1 cellular context compared by ENCODE assay signal in genomic region chr9:129885670-129886106, GRCh38.
A peak's percentile ranks its signal among the peaks of the same experiment; 100 is the strongest.
TF ChIP-seq lines count a peak whose summit lies in the region.

No MANE protein-coding gene starts in this region.

TF ChIP-seq in HEK293, 187 proteins besides CTCF, POLR2A, EP300 and RAD21 (continued from another document and continues in another):
- TF ChIP-seq, protein P1, sequence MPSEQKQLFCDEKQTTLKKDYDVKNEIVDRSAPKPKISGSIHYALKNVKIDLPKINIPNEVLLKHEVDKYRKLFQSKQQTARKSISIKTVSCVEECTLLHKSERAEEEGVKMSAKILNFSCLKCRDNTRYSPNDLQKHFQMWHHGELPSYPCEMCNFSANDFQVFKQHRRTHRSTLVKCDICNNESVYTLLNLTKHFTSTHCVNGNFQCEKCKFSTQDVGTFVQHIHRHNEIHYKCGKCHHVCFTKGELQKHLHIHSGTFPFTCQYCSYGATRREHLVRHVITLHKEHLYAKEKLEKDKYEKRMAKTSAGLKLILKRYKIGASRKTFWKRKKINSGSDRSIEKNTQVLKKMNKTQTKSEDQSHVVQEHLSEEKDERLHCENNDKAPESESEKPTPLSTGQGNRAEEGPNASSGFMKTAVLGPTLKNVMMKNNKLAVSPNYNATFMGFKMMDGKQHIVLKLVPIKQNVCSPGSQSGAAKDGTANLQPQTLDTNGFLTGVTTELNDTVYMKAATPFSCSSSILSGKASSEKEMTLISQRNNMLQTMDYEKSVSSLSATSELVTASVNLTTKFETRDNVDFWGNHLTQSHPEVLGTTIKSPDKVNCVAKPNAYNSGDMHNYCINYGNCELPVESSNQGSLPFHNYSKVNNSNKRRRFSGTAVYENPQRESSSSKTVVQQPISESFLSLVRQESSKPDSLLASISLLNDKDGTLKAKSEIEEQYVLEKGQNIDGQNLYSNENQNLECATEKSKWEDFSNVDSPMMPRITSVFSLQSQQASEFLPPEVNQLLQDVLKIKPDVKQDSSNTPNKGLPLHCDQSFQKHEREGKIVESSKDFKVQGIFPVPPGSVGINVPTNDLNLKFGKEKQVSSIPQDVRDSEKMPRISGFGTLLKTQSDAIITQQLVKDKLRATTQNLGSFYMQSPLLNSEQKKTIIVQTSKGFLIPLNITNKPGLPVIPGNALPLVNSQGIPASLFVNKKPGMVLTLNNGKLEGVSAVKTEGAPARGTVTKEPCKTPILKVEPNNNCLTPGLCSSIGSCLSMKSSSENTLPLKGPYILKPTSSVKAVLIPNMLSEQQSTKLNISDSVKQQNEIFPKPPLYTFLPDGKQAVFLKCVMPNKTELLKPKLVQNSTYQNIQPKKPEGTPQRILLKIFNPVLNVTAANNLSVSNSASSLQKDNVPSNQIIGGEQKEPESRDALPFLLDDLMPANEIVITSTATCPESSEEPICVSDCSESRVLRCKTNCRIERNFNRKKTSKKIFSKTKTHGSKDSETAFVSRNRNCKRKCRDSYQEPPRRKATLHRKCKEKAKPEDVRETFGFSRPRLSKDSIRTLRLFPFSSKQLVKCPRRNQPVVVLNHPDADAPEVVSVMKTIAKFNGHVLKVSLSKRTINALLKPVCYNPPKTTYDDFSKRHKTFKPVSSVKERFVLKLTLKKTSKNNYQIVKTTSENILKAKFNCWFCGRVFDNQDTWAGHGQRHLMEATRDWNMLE (tag by site-specific recombination; conservative IDR thresholded peaks at IDR 0.05; ENCODE audit: low read depth): no peak
- 0 out of 2 replicates have a peak, but pooled peaks have one; percentile 31 for TF ChIP-seq ZNF394 (tag by site-specific recombination; IDR thresholded peaks at IDR 0.05; ENCODE audit: borderline replicate concordance)
- TF ChIP-seq, protein P2, sequence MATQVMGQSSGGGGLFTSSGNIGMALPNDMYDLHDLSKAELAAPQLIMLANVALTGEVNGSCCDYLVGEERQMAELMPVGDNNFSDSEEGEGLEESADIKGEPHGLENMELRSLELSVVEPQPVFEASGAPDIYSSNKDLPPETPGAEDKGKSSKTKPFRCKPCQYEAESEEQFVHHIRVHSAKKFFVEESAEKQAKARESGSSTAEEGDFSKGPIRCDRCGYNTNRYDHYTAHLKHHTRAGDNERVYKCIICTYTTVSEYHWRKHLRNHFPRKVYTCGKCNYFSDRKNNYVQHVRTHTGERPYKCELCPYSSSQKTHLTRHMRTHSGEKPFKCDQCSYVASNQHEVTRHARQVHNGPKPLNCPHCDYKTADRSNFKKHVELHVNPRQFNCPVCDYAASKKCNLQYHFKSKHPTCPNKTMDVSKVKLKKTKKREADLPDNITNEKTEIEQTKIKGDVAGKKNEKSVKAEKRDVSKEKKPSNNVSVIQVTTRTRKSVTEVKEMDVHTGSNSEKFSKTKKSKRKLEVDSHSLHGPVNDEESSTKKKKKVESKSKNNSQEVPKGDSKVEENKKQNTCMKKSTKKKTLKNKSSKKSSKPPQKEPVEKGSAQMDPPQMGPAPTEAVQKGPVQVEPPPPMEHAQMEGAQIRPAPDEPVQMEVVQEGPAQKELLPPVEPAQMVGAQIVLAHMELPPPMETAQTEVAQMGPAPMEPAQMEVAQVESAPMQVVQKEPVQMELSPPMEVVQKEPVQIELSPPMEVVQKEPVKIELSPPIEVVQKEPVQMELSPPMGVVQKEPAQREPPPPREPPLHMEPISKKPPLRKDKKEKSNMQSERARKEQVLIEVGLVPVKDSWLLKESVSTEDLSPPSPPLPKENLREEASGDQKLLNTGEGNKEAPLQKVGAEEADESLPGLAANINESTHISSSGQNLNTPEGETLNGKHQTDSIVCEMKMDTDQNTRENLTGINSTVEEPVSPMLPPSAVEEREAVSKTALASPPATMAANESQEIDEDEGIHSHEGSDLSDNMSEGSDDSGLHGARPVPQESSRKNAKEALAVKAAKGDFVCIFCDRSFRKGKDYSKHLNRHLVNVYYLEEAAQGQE (tag by site-specific recombination; IDR thresholded peaks at IDR 0.05): peak; percentile 66
- TF ChIP-seq ZIC2 (tag by site-specific recombination; IDR thresholded peaks at IDR 0.05): peak; percentile 97
- no peak for TF ChIP-seq ZBTB48 (tag by site-specific recombination; IDR thresholded peaks at IDR 0.05)
- TF ChIP-seq YY1 (tag by site-specific recombination; IDR thresholded peaks at IDR 0.05): peak; percentile 44; the same call in 1 of the 2 replicates
- 0 out of 2 replicates have a peak, but pooled peaks have one; percentile 44 for TF ChIP-seq YY2 (tag by site-specific recombination; IDR thresholded peaks at IDR 0.05)
- TF ChIP-seq KLF10 (tag by site-specific recombination; IDR thresholded peaks at IDR 0.05): peak; percentile 94
- 0 out of 2 replicates have a peak, but pooled peaks have one; percentile 62 for TF ChIP-seq ZNF324 (tag by site-specific recombination; IDR thresholded peaks at IDR 0.05)
- no peak for TF ChIP-seq ZNF302 (tag by site-specific recombination; IDR thresholded peaks at IDR 0.05; ENCODE audit: low read depth)
- TF ChIP-seq ZNF654 (tag by site-specific recombination; IDR thresholded peaks at IDR 0.05; ENCODE audit: low read depth): peak; percentile 56
- TF ChIP-seq ZNF501 (tag by site-specific recombination; IDR thresholded peaks at IDR 0.05): 0 out of 2 replicates have a peak, but pooled peaks have one; percentile 30
- TF ChIP-seq PATZ1 (tag by site-specific recombination; IDR thresholded peaks at IDR 0.05): peak; percentile 95
- peak; percentile 92 for TF ChIP-seq ZFP69B (tag by site-specific recombination; IDR thresholded peaks at IDR 0.05)
- TF ChIP-seq, protein P3, sequence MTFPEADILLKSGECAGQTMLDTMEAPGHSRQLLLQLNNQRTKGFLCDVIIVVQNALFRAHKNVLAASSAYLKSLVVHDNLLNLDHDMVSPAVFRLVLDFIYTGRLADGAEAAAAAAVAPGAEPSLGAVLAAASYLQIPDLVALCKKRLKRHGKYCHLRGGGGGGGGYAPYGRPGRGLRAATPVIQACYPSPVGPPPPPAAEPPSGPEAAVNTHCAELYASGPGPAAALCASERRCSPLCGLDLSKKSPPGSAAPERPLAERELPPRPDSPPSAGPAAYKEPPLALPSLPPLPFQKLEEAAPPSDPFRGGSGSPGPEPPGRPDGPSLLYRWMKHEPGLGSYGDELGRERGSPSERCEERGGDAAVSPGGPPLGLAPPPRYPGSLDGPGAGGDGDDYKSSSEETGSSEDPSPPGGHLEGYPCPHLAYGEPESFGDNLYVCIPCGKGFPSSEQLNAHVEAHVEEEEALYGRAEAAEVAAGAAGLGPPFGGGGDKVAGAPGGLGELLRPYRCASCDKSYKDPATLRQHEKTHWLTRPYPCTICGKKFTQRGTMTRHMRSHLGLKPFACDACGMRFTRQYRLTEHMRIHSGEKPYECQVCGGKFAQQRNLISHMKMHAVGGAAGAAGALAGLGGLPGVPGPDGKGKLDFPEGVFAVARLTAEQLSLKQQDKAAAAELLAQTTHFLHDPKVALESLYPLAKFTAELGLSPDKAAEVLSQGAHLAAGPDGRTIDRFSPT (tag by site-specific recombination; IDR thresholded peaks at IDR 0.05): peak; percentile 81; the same call in 1 of the 2 replicates
- no peak for TF ChIP-seq ZNF140 (tag by site-specific recombination; IDR thresholded peaks at IDR 0.05)
- TF ChIP-seq ZBTB8A (tag by site-specific recombination; IDR thresholded peaks at IDR 0.05): peak; percentile 86
- TF ChIP-seq ZNF24 (tag by site-specific recombination; IDR thresholded peaks at IDR 0.05): 0 out of 2 replicates have a peak, but pooled peaks have one; percentile 23
- peak; percentile 58 for TF ChIP-seq ZEB2 (tag by site-specific recombination; IDR thresholded peaks at IDR 0.05)
- TF ChIP-seq ZNF843 (tag by site-specific recombination; IDR thresholded peaks at IDR 0.05): peak; percentile 40; the same call in 1 of the 2 replicates
- TF ChIP-seq ZNF561 (tag by site-specific recombination; IDR thresholded peaks at IDR 0.05; ENCODE audit: borderline replicate concordance): peak; percentile 83; the same call in 1 of the 2 replicates
- TF ChIP-seq ZFP37 (tag by site-specific recombination; IDR thresholded peaks at IDR 0.05): no peak
- peak; percentile 97 for TF ChIP-seq SP3 (tag by site-specific recombination; IDR thresholded peaks at IDR 0.05)
- TF ChIP-seq SP2 (tag by site-specific recombination; IDR thresholded peaks at IDR 0.05): peak; percentile 88
- peak; percentile 91 for TF ChIP-seq KLF8 (tag by site-specific recombination; IDR thresholded peaks at IDR 0.05)
- no peak for TF ChIP-seq ZNF792 (tag by site-specific recombination; IDR thresholded peaks at IDR 0.05)
- TF ChIP-seq ZNF629 (tag by site-specific recombination; IDR thresholded peaks at IDR 0.05): peak; percentile 51; the same call in 1 of the 2 replicates
- TF ChIP-seq KLF1 (tag by site-specific recombination; IDR thresholded peaks at IDR 0.05): peak; percentile 98
- TF ChIP-seq ZBTB10 (tag by site-specific recombination; IDR thresholded peaks at IDR 0.05): 0 out of 2 replicates have a peak, but pooled peaks have one; percentile 32
- peak; percentile 65 for TF ChIP-seq ZNF600 (tag by site-specific recombination; IDR thresholded peaks at IDR 0.05)
- TF ChIP-seq KLF17 (tag by site-specific recombination; IDR thresholded peaks at IDR 0.05): peak; percentile 91
- TF ChIP-seq, protein P4, sequence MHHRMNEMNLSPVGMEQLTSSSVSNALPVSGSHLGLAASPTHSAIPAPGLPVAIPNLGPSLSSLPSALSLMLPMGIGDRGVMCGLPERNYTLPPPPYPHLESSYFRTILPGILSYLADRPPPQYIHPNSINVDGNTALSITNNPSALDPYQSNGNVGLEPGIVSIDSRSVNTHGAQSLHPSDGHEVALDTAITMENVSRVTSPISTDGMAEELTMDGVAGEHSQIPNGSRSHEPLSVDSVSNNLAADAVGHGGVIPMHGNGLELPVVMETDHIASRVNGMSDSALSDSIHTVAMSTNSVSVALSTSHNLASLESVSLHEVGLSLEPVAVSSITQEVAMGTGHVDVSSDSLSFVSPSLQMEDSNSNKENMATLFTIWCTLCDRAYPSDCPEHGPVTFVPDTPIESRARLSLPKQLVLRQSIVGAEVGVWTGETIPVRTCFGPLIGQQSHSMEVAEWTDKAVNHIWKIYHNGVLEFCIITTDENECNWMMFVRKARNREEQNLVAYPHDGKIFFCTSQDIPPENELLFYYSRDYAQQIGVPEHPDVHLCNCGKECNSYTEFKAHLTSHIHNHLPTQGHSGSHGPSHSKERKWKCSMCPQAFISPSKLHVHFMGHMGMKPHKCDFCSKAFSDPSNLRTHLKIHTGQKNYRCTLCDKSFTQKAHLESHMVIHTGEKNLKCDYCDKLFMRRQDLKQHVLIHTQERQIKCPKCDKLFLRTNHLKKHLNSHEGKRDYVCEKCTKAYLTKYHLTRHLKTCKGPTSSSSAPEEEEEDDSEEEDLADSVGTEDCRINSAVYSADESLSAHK (tag by site-specific recombination; IDR thresholded peaks at IDR 0.05): no peak
- TF ChIP-seq KLF7 (tag by site-specific recombination; IDR thresholded peaks at IDR 0.05; ENCODE audit: borderline replicate concordance): peak; percentile 75; the same call in 1 of the 2 replicates
